ENCODE assay signal across 8 cellular contexts in genomic region chr19:1409204-1410005, GRCh38. TPM values are rescaled to one million over a fixed set of nuclear protein-coding genes. Genes with fewer than 3 reads are reported as not detected.
DNase-seq lines count a peak whose midpoint lies in the region; ATAC-seq and TF ChIP-seq lines count a peak whose summit lies in the region.

No MANE protein-coding gene starts in this region.

- peak overlapping the region; percentile 92 for H3K4me3 ChIP-seq in BJ (ENCODE audit: low read depth, low read length)
- H3K4me3 ChIP-seq in MM.1S (ENCODE audit: low read length) = peak overlapping the region; percentile 97
- H3K4me3 ChIP-seq in ectodermal cell (ENCODE audit: insufficient read depth, low read depth, low read length) = peak overlapping the region; percentile 92
- H3K4me3 ChIP-seq in neural cell (ENCODE audit: low read length) = peak overlapping the region; percentile 95

- H3K27ac ChIP-seq in MM.1S (ENCODE audit: low read length) (peak overlapping the region; percentile 77; the same call in 1 of the 2 replicates), ectodermal cell (ENCODE audit: insufficient read depth, low read depth, low read length, poor library complexity, severe bottlenecking) (no peak overlapping the region), neural cell (ENCODE audit: low read length) (peak overlapping the region; percentile 44)

- no peak for ATAC-seq in esophagus mucosa

- no peak for TF ChIP-seq EP300 in neural cell (conservative IDR thresholded peaks at IDR 0.05; ENCODE audit: poor library complexity, severe bottlenecking)

- TF ChIP-seq RAD21 in neural cell (conservative IDR thresholded peaks at IDR 0.05) = no peak

- H3K4me1 ChIP-seq in MM.1S (ENCODE audit: low read length) (peaks cover 52% of the 10 kb centered on the region), ectodermal cell (ENCODE audit: control insufficient read depth, insufficient read depth, low read length) (peaks cover 28% of the 10 kb centered on the region)

- no peaks in the 10 kb centered on the region for H3K27me3 ChIP-seq in BJ (ENCODE audit: control insufficient read depth, insufficient read depth, low read length)
- H3K27me3 ChIP-seq in MM.1S (replicated peaks; ENCODE audit: insufficient read depth, low read length) = 0 out of 2 replicates have a peak, but pooled peaks cover 2% of the 10 kb centered on the region
- H3K27me3 ChIP-seq in ectodermal cell (ENCODE audit: control insufficient read depth, insufficient read depth, low read length, poor library complexity, severe bottlenecking) = no peaks in the 10 kb centered on the region
- H3K27me3 ChIP-seq in neural cell (ENCODE audit: insufficient read depth, low read depth, low read length) = no peaks in the 10 kb centered on the region

- H3K36me3 ChIP-seq in BJ (ENCODE audit: control insufficient read depth, insufficient read depth, low read length) (peaks cover 8% of the 10 kb centered on the region), MM.1S (replicated peaks; ENCODE audit: insufficient read depth, low read length) (peaks cover 13% of the 10 kb centered on the region; the same call in 1 of the 2 replicates), ectodermal cell (ENCODE audit: control insufficient read depth, insufficient read depth, low read length) (no peaks in the 10 kb centered on the region), neural cell (ENCODE audit: insufficient read depth, low read length) (no peaks in the 10 kb centered on the region)

- H4K20me1 ChIP-seq in MM.1S (ENCODE audit: insufficient read depth, low read length) = peaks cover 56% of the 10 kb centered on the region
- H4K20me1 ChIP-seq in neural cell (ENCODE audit: insufficient read depth) = peaks cover 31% of the 10 kb centered on the region

- peaks cover 31% of the 10 kb centered on the region for H3F3A ChIP-seq in MM.1S (ENCODE audit: insufficient read depth, low read length)
- no peaks in the 10 kb centered on the region for H3F3A ChIP-seq in neural cell (ENCODE audit: insufficient read depth, low read length, poor library complexity, severe bottlenecking)

- peak overlapping the region; percentile 90 for H3K4me2 ChIP-seq in MM.1S (ENCODE audit: low read depth, low read length)
- peak overlapping the region; percentile 89 for H3K4me2 ChIP-seq in neural cell (ENCODE audit: low read length)

- peak overlapping the region; percentile 100 for H3K9ac ChIP-seq in MM.1S (ENCODE audit: low read length)
- H3K9ac ChIP-seq in neural cell (ENCODE audit: low read length) = peak overlapping the region; percentile 81

- POLR2A ChIA-PET in BJ (lab: Charles Lee) = no interaction called here

- H2AFZ ChIP-seq in MM.1S (ENCODE audit: low read length) (no peak overlapping the region), neural cell (ENCODE audit: low read depth, low read length) (no peak overlapping the region)

- H3K9me3 ChIP-seq in MM.1S (replicated peaks; ENCODE audit: insufficient read depth, low read length) (no peaks in the 10 kb centered on the region), ectodermal cell (ENCODE audit: control insufficient read depth, low read length) (no peaks in the 10 kb centered on the region), neural cell (ENCODE audit: low read length) (no peaks in the 10 kb centered on the region)

- CTCF ChIA-PET in BJ (lab: Yijun Ruan, JAX) = interaction anchor here (0.8 to 1.0 kb wide), 4 partner anchors 14 to 165 kb away, joined by 3 to 4 read pairs (median 3); no protein-coding TSS in a partner anchor

- 87 to 88% methylated on average over 33 of the region's 33 CpGs for WGBS in ectodermal cell, 2 experiments

- H3K9me2 ChIP-seq in MM.1S (replicated peaks; ENCODE audit: insufficient read depth, low read length) (no peaks in the 10 kb centered on the region), neural cell (ENCODE audit: insufficient read depth, low read length) (no peaks in the 10 kb centered on the region)

- no peak for DNase-seq in BJ (ENCODE audit: low read depth)
- DNase-seq in MM.1S = no peak
- no peak for DNase-seq in NCI-H774 (lab: John Stamatoyannopoulos, UW)
- DNase-seq in Kasumi-1 (lab: John Stamatoyannopoulos, UW) = no peak
- no peak for DNase-seq in NCI-H146 treated with DMSO at 0.1 percent for 48 hours (lab: John Stamatoyannopoulos, UW; ENCODE audit: unreplicated experiment)

- TF ChIP-seq CTCF in BJ (IDR thresholded peaks at IDR 0.05; ENCODE audit: insufficient read depth, low read depth, low read length) = no peak
- no peak for TF ChIP-seq CTCF in MM.1S (IDR thresholded peaks at IDR 0.05; ENCODE audit: low read length)
- TF ChIP-seq CTCF in neural cell (IDR thresholded peaks at IDR 0.05; ENCODE audit: poor library complexity, severe bottlenecking) = no peak

- peaks cover 67% of the 10 kb centered on the region for H3K79me2 ChIP-seq in MM.1S (ENCODE audit: low read length)
- peaks cover 61% of the 10 kb centered on the region for H3K79me2 ChIP-seq in neural cell (replicated peaks; ENCODE audit: insufficient read depth, low read length)

TF ChIP-seq in neural cell, 6 proteins besides CTCF, POLR2A, EP300 and RAD21:
- TF ChIP-seq SMC3 (conservative IDR thresholded peaks at IDR 0.05; ENCODE audit: poor library complexity) = no peak

RNA-seq across cellular contexts. Expression of gene DAZAP1, which starts 2.0 kb away (rescaled TPM):
- 38.3 and 48.9 TPM in 2 replicates for polyA plus RNA-seq in BJ (2011; rRNA removed)
- 18.8 and 19.6 TPM in 2 replicates for polyA minus RNA-seq in BJ (2011; rRNA and poly(A)+ RNA removed)
- polyA plus RNA-seq in ectodermal cell (2013, experiment 1 of 4) = 164 TPM
- polyA plus RNA-seq in ectodermal cell (2013, experiment 2 of 4) = 161 TPM
- polyA plus RNA-seq in ectodermal cell (2013, experiment 3 of 4) = 111 TPM
- polyA plus RNA-seq in ectodermal cell (2013, experiment 4 of 4) = 116 TPM
- polyA plus RNA-seq in neural cell = 60.5 and 95.2 TPM in 2 replicates
- 34.6 and 39.8 TPM in 2 replicates for polyA minus RNA-seq in neural cell
- total RNA-seq in esophagus mucosa = 91.6 TPM

RNA-seq across cellular contexts. Expression of gene GAMT, which starts 8.1 kb away (rescaled TPM):
- polyA plus RNA-seq in BJ (2011; rRNA removed) (26.9 and 43.7 TPM in 2 replicates), neural cell (32.5 and 54.1 TPM in 2 replicates)
- 17.9 and 31.2 TPM in 2 replicates for polyA minus RNA-seq in BJ (2011; rRNA and poly(A)+ RNA removed)
- polyA plus RNA-seq in ectodermal cell (2013, experiment 1 of 4) = 52.9 TPM
- 56.8 TPM for polyA plus RNA-seq in ectodermal cell (2013, experiment 2 of 4)
- polyA plus RNA-seq in ectodermal cell (2013, experiment 3 of 4) = 38.4 TPM
- 41.1 TPM for polyA plus RNA-seq in ectodermal cell (2013, experiment 4 of 4)
- polyA minus RNA-seq in neural cell = 21.3 and 21.7 TPM in 2 replicates
- total RNA-seq in esophagus mucosa = 19.2 TPM

RNA-seq across cellular contexts. Expression of gene NDUFS7, which starts 25.7 kb away (rescaled TPM):
- 35.5 and 59.6 TPM in 2 replicates for polyA plus RNA-seq in BJ (2011; rRNA removed)
- 12.9 and 20.4 TPM in 2 replicates for polyA minus RNA-seq in BJ (2011; rRNA and poly(A)+ RNA removed)
- 58.6 TPM for polyA plus RNA-seq in ectodermal cell (2013, experiment 1 of 4)
- 59.8 TPM for polyA plus RNA-seq in ectodermal cell (2013, experiment 2 of 4)
- polyA plus RNA-seq in ectodermal cell (2013, experiment 3 of 4) = 69.8 TPM
- polyA plus RNA-seq in ectodermal cell (2013, experiment 4 of 4) = 79.4 TPM
- 192 and 196 TPM in 2 replicates for polyA plus RNA-seq in neural cell
- polyA minus RNA-seq in neural cell = 53.8 and 57.0 TPM in 2 replicates
- 120 TPM for total RNA-seq in esophagus mucosa

RNA-seq across cellular contexts. Expression of gene RPS15, which starts 28.8 kb away (rescaled TPM):
- polyA plus RNA-seq in BJ (2011; rRNA removed) (854 and 1,597 TPM in 2 replicates), neural cell (452 and 591 TPM in 2 replicates)
- polyA minus RNA-seq in BJ (2011; rRNA and poly(A)+ RNA removed) = 665 and 710 TPM in 2 replicates
- 2,057 TPM for polyA plus RNA-seq in ectodermal cell (2013, experiment 1 of 4)
- polyA plus RNA-seq in ectodermal cell (2013, experiment 2 of 4) = 2,044 TPM
- 2,363 TPM for polyA plus RNA-seq in ectodermal cell (2013, experiment 3 of 4)
- polyA plus RNA-seq in ectodermal cell (2013, experiment 4 of 4) = 2,339 TPM
- polyA minus RNA-seq in neural cell = 127 and 197 TPM in 2 replicates
- total RNA-seq in esophagus mucosa = 1,167 TPM

RNA-seq across cellular contexts. Expression of gene APC2, which starts 40.5 kb away (rescaled TPM):
- polyA plus RNA-seq in BJ (2011; rRNA removed) (0.07 and 0.11 TPM in 2 replicates), neural cell (50.5 and 79.7 TPM in 2 replicates)
- polyA minus RNA-seq in BJ (2011; rRNA and poly(A)+ RNA removed) = 0.36 and 0.43 TPM in 2 replicates
- polyA plus RNA-seq in ectodermal cell (2013, experiment 1 of 4) = 4.2 TPM
- polyA plus RNA-seq in ectodermal cell (2013, experiment 2 of 4) = 5.4 TPM
- 6.8 TPM for polyA plus RNA-seq in ectodermal cell (2013, experiment 3 of 4)
- 7.3 TPM for polyA plus RNA-seq in ectodermal cell (2013, experiment 4 of 4)
- polyA minus RNA-seq in neural cell = 302 and 348 TPM in 2 replicates
- 0.48 TPM for total RNA-seq in esophagus mucosa
